32 cellular contexts compared by ENCODE assay signal in genomic region chr15:59029554-59029953, GRCh38.
"Had no signal": no experiment of that assay in that cellular context is flagged by ENCODE, and none has a peak within 500 bp of the region (broad histone marks: within the 10 kb centered on the region; RNA-seq: fewer than 3 reads in every experiment).

No MANE protein-coding gene starts in this region.

- H3K4me3 ChIP-seq: PC-9 had no signal

- H3K27ac ChIP-seq: PC-9, RWPE1, VCaP had no signal

- DNase-seq: activated CD4-positive, alpha-beta memory T cell treated with anti-CD3 and anti-CD28 coated beads, Interleukin-2, amount 10 ng/mL, durations not matched to agents 7 days and 5 days; activated CD4-positive, alpha-beta T cell treated with anti-CD3 and anti-CD28 coated beads for 1 hour; activated CD4-positive, alpha-beta T cell treated with anti-CD3 and anti-CD28 coated beads for 48 hours; activated CD4-positive, CD25-positive, alpha-beta regulatory T cell; activated CD8-positive, alpha-beta memory T cell treated with anti-CD3 and anti-CD28 coated beads for 24 hours; activated naive CD4-positive, alpha-beta T cell treated with anti-CD3 and anti-CD28 coated beads, Interleukin-2, amount 10 ng/mL, durations not matched to agents 7 days and 5 days; activated naive CD8-positive, alpha-beta T cell treated with anti-CD3 and anti-CD28 coated beads, Interleukin-2, amount 50 U/mL, for 24 hours; anterior cingulate cortex; central memory CD4-positive, alpha-beta T cell; Karpas-422; KBM-7; NCI-H1105; NCI-H1436; NCI-H1694; NCI-H1930; NCI-H2081 treated with DMSO at 0.1 percent for 48 hours; NCI-H510A; NCI-H526; NCI-H748 treated with DMSO at 0.1 percent for 48 hours; NK-92 treated with Interleukin-12 subunit alpha and Interleukin-12 subunit beta, amount 100 ng/mL, for 24 hours; PC-9; SIG-M5; T-cell; T-helper 2 cell; T-helper 9 cell had no signal

- ATAC-seq: activated naive CD8-positive, alpha-beta T cell treated with anti-CD3 and anti-CD28 coated beads, Interleukin-2, amount 50 U/mL, for 24 hours; Right ventricle myocardium inferior; SK-N-SH treated with all-trans-retinoic acid at 6 μM for 48 hours; T-cell had no signal

- H3K27me3 Mint-ChIP-seq: activated CD4-positive, alpha-beta memory T cell treated with anti-CD3 and anti-CD28 coated beads, Interleukin-2, amount 10 ng/mL, durations not matched to agents 7 days and 5 days; activated naive CD4-positive, alpha-beta T cell treated with anti-CD3 and anti-CD28 coated beads, Interleukin-2, amount 10 ng/mL, durations not matched to agents 7 days and 5 days; activated naive CD8-positive, alpha-beta T cell; activated naive CD8-positive, alpha-beta T cell treated with anti-CD3 and anti-CD28 coated beads, Interleukin-2, amount 50 U/mL, for 24 hours; brain; IgD-negative memory B cell; T-cell had no signal

- H3K9me3 Mint-ChIP-seq: activated CD4-positive, alpha-beta memory T cell treated with anti-CD3 and anti-CD28 coated beads, Interleukin-2, amount 10 ng/mL, durations not matched to agents 7 days and 5 days; activated naive CD4-positive, alpha-beta T cell treated with anti-CD3 and anti-CD28 coated beads, Interleukin-2, amount 10 ng/mL, durations not matched to agents 7 days and 5 days; activated naive CD8-positive, alpha-beta T cell treated with anti-CD3 and anti-CD28 coated beads, Interleukin-2, amount 50 U/mL, for 24 hours; T-cell had no signal

- H3K4me3 Mint-ChIP-seq: activated CD4-positive, alpha-beta memory T cell treated with anti-CD3 and anti-CD28 coated beads, Interleukin-2, amount 10 ng/mL, durations not matched to agents 7 days and 5 days; activated naive CD4-positive, alpha-beta T cell treated with anti-CD3 and anti-CD28 coated beads, Interleukin-2, amount 10 ng/mL, durations not matched to agents 7 days and 5 days; activated naive CD8-positive, alpha-beta T cell; activated naive CD8-positive, alpha-beta T cell treated with anti-CD3 and anti-CD28 coated beads, Interleukin-2, amount 50 U/mL, for 24 hours; brain; IgD-negative memory B cell; T-cell had no signal

- H3K27ac Mint-ChIP-seq: activated CD4-positive, alpha-beta memory T cell treated with anti-CD3 and anti-CD28 coated beads, Interleukin-2, amount 10 ng/mL, durations not matched to agents 7 days and 5 days; activated naive CD4-positive, alpha-beta T cell treated with anti-CD3 and anti-CD28 coated beads, Interleukin-2, amount 10 ng/mL, durations not matched to agents 7 days and 5 days; activated naive CD8-positive, alpha-beta T cell; activated naive CD8-positive, alpha-beta T cell treated with anti-CD3 and anti-CD28 coated beads, Interleukin-2, amount 50 U/mL, for 24 hours had no signal
